ENCODE assay signal across 8 cellular contexts in the genomic region with DNA sequence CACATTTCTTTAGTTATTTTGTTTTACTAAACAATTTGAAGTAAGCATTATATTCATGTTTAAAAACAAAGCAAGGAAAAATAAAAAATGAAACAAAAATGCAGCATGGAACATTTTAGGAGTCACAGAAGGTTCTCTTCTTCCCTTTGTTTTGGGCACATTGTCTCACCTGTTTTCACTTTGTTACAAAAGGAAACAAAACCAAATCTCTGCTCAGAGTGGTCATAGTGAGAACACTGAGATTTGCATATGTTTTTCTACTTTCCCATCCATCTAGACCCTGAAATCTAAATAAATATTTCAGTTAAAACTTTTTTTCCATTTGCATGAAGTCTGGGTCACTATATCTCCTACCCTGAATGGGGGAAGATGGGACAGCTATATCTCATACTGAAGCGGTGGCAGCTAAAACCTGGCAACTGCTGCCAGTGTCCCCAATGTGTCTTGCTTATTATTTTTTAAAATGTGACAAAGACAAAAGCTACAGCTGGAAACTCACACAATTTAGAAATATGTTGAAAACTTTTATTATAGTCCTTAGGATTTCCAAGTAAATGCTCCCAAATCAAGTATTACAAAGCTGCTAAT. TPM values are rescaled to one million over a fixed set of nuclear protein-coding genes. Genes with fewer than 3 reads are reported as not detected.
DNase-seq lines count a peak whose midpoint lies in the region; ATAC-seq and TF ChIP-seq lines count a peak whose summit lies in the region.

No MANE protein-coding gene starts in this region.

- H3K27ac ChIP-seq in PC-3 (ENCODE audit: low read length) (no peak overlapping the region), suprapubic skin (no peak overlapping the region)

- H3K4me1 Mint-ChIP-seq in activated T-cell treated with anti-CD3 and anti-CD28 coated beads, Interleukin-2, amount 50 U/mL, for 24 hours (ENCODE audit: low read depth) = peaks cover 57% of the 10 kb centered on the region

- TF ChIP-seq POLR2A in suprapubic skin (IDR thresholded peaks at IDR 0.05) = no peak

- 80% methylated on average over 1 of the region's 1 CpG for WGBS in suprapubic skin

- no peak for ATAC-seq in PC-3

- H3K9me3 ChIP-seq in PC-3 (ENCODE audit: low read length) = no peaks in the 10 kb centered on the region
- no peaks in the 10 kb centered on the region for H3K9me3 ChIP-seq in suprapubic skin

- H3K27me3 ChIP-seq in PC-3 (ENCODE audit: low read length) = no peaks in the 10 kb centered on the region
- no peaks in the 10 kb centered on the region for H3K27me3 ChIP-seq in suprapubic skin

- H2AFZ ChIP-seq in PC-3 (ENCODE audit: low read length) = no peak overlapping the region

- H3K27me3 Mint-ChIP-seq in activated T-cell treated with anti-CD3 and anti-CD28 coated beads, Interleukin-2, amount 50 U/mL, for 24 hours = peaks cover 2% of the 10 kb centered on the region

- no peaks in the 10 kb centered on the region for H3K9me3 Mint-ChIP-seq in activated T-cell treated with anti-CD3 and anti-CD28 coated beads, Interleukin-2, amount 50 U/mL, for 24 hours

- H3K27ac Mint-ChIP-seq in activated T-cell treated with anti-CD3 and anti-CD28 coated beads, Interleukin-2, amount 50 U/mL, for 24 hours = no peak overlapping the region

- peaks cover 82% of the 10 kb centered on the region for H3K79me2 ChIP-seq in PC-3 (ENCODE audit: low read length)

- H3K36me3 ChIP-seq in PC-3 (ENCODE audit: low read depth, low read length) = no peaks in the 10 kb centered on the region
- H3K36me3 ChIP-seq in suprapubic skin = no peaks in the 10 kb centered on the region

- H3K4me3 ChIP-seq in PC-3 (ENCODE audit: low read length) (peak overlapping the region; percentile 95), fibroblast of villous mesenchyme (ENCODE audit: low read depth, low read length) (peak overlapping the region; percentile 98), suprapubic skin (peak overlapping the region; percentile 74)

- H3K4me1 ChIP-seq in PC-3 (ENCODE audit: insufficient read depth, low read length) (peaks cover 9% of the 10 kb centered on the region), suprapubic skin (peaks cover 52% of the 10 kb centered on the region)

- H3K36me3 Mint-ChIP-seq in activated T-cell treated with anti-CD3 and anti-CD28 coated beads, Interleukin-2, amount 50 U/mL, for 24 hours (ENCODE audit: low read depth) = peaks cover 80% of the 10 kb centered on the region

- H3F3A ChIP-seq in PC-3 (ENCODE audit: low read length, unreplicated experiment) = no peaks in the 10 kb centered on the region

- CTCF ChIA-PET in PC-3 (lab: Charles Lee) = no interaction called here

- DNase-seq in activated T-cell treated with anti-CD3 and anti-CD28 coated beads, Interleukin-2, amount 50 U/mL, for 24 hours = no peak
- DNase-seq in activated T-cell treated with anti-CD3 and anti-CD28 coated beads, Interleukin-2, amount 50 U/mL, for 1 hour = no peak
- DNase-seq in PC-3 (no peak), fibroblast of villous mesenchyme (ENCODE audit: low read depth) (no peak), suprapubic skin (ENCODE audit: low spot score in 2 of 2) (no peak), HK-2 (ENCODE audit: unreplicated experiment) (no peak), RKO (ENCODE audit: low spot score) (no peak), CD1c-positive myeloid dendritic cell (ENCODE audit: extremely low spot score) (no peak)

- peak overlapping the region; percentile 94 for H3K4me2 ChIP-seq in PC-3 (ENCODE audit: low read length)

- no peak for TF ChIP-seq CTCF in PC-3 (conservative IDR thresholded peaks at IDR 0.05; ENCODE audit: low read depth, low read length)
- no peak for TF ChIP-seq CTCF in fibroblast of villous mesenchyme (IDR thresholded peaks at IDR 0.05; ENCODE audit: insufficient read depth, low read depth, low read length)
- TF ChIP-seq CTCF in suprapubic skin (IDR thresholded peaks at IDR 0.05) = no peak

- POLR2A ChIA-PET in PC-3 (lab: Charles Lee; ENCODE audit: unreplicated experiment) = interaction anchor here (0.6 kb wide), 1 partner anchor 94 kb away, joined by 4 read pairs; no protein-coding TSS in a partner anchor

- peak overlapping the region; percentile 100 for H3K4me3 Mint-ChIP-seq in activated T-cell treated with anti-CD3 and anti-CD28 coated beads, Interleukin-2, amount 50 U/mL, for 24 hours

- no peak for TF ChIP-seq EP300 in suprapubic skin (IDR thresholded peaks at IDR 0.05)

- intact Hi-C loops in PC-3 (cut with micrococcal nuclease) = loop anchor here (10.0 kb wide), 1 partner anchor 359 kb away; a partner anchor contains a TSS

- BruUV-seq in PC-3 (replicated peaks; lab: Mats Ljungman, UMichigan) = no TSS peak

- H4K20me1 ChIP-seq in PC-3 (ENCODE audit: low read length) = peaks cover 49% of the 10 kb centered on the region

- no peaks in the 10 kb centered on the region for H3K9me2 ChIP-seq in PC-3 (replicated peaks; ENCODE audit: low read length)

- peak overlapping the region; percentile 95 for H3K9ac ChIP-seq in PC-3 (ENCODE audit: low read length)

RNA-seq across cellular contexts. Expression of a gene that starts 3.5 kb away (rescaled TPM):
- total RNA-seq in PC-3 (2014; rRNA removed) (14.0 and 14.9 TPM in 2 replicates), fibroblast of villous mesenchyme (13.9 and 21.2 TPM in 2 replicates), suprapubic skin (10 to 100 TPM; 16.3 to 32.6 (median 19.8) TPM)

RNA-seq across cellular contexts. Expression of a gene that starts 3.9 kb away (rescaled TPM):
- total RNA-seq in PC-3 (2014; rRNA removed) (17.1 and 27.8 TPM in 2 replicates), fibroblast of villous mesenchyme (20.6 and 23.7 TPM in 2 replicates), suprapubic skin (10 to 100 TPM; 18.6 to 28.4 (median 22.8) TPM)
